Comparison of ENCODE assay signal across 21 cellular contexts in genomic region chr2:160303527-160303926, GRCh38.
A peak's percentile ranks its signal among the peaks of the same experiment; 100 is the strongest.
DNase-seq lines count a peak whose midpoint lies in the region; ATAC-seq and TF ChIP-seq lines count a peak whose summit lies in the region.
"Had no signal": no experiment of that assay in that cellular context is flagged by ENCODE, and none has a peak within 500 bp of the region (broad histone marks: within the 10 kb centered on the region; RNA-seq: fewer than 3 reads in every experiment).

No MANE protein-coding gene starts in this region.

- no peaks in the 10 kb centered on the region for H3K27me3 Mint-ChIP-seq in neural crest cell (ENCODE audit: low read depth)
- H3K27me3 Mint-ChIP-seq: B cell; CD4-positive, alpha-beta T cell had no signal

- 88% methylated on average over 3 of the region's 3 CpGs for WGBS in prostate gland

- H3K9me3 Mint-ChIP-seq in neural crest cell = no peaks in the 10 kb centered on the region
- H3K9me3 Mint-ChIP-seq in activated naive CD4-positive, alpha-beta T cell treated with anti-CD3 and anti-CD28 coated beads, Interleukin-2, amount 50 U/mL, for 72 hours = peaks cover 0 to 5% of the 10 kb centered on the region in 2 donors
- H3K9me3 Mint-ChIP-seq: CD4-positive, alpha-beta T cell; GM23338 had no signal

- intact Hi-C loops in Right ventricle myocardium superior (cut with DNase I) (no loop called here), cardiac septum (cut with DNase I) (no loop called here), left ventricle myocardium inferior (cut with micrococcal nuclease) (no loop called here), prostate gland (cut with DNase I) (no loop called here)

- H3K27me3 ChIP-seq in left ventricle myocardium inferior (ENCODE audit: low read depth) (no peaks in the 10 kb centered on the region), prostate gland (replicated peaks; ENCODE audit: insufficient read depth) (no peaks in the 10 kb centered on the region)
- H3K27me3 ChIP-seq: Peyer's patch had no signal

- ATAC-seq in Right ventricle myocardium superior (ENCODE audit: poor library complexity) (peak; percentile 55), HG02623 (IDR thresholded peaks at IDR 0.05; ENCODE audit: unreplicated experiment) (no peak)
- ATAC-seq in activated naive CD4-positive, alpha-beta T cell treated with anti-CD3 and anti-CD28 coated beads, Interleukin-2, amount 50 U/mL, for 72 hours = no peak
- ATAC-seq: GM12878, GM23338 had no signal

- H3K27ac ChIP-seq in left ventricle myocardium inferior (replicated peaks) (peak overlapping the region; percentile 69), prostate gland (no peak overlapping the region)
- H3K27ac ChIP-seq: 22Rv1, Peyer's patch, SK-N-MC had no signal

- peaks cover 24% of the 10 kb centered on the region for H3K36me3 Mint-ChIP-seq in neural crest cell (ENCODE audit: low read depth)
- peaks cover 15 to 36% of the 10 kb centered on the region in 2 donors for H3K36me3 Mint-ChIP-seq in activated naive CD4-positive, alpha-beta T cell treated with anti-CD3 and anti-CD28 coated beads, Interleukin-2, amount 50 U/mL, for 72 hours

- peaks cover 40% of the 10 kb centered on the region for H3K36me3 ChIP-seq in left ventricle myocardium inferior
- no peaks in the 10 kb centered on the region for H3K36me3 ChIP-seq in prostate gland

- TF ChIP-seq CTCF in left ventricle myocardium inferior (IDR thresholded peaks at IDR 0.05; ENCODE audit: borderline replicate concordance) = no peak
- no peak for TF ChIP-seq CTCF in neural crest cell (conservative IDR thresholded peaks at IDR 0.05)
- TF ChIP-seq CTCF in prostate gland (IDR thresholded peaks at IDR 0.05) = no peak

- TF ChIP-seq POLR2A in prostate gland (IDR thresholded peaks at IDR 0.05) = no peak

- H3K4me3 Mint-ChIP-seq in neural crest cell = no peak overlapping the region
- H3K4me3 Mint-ChIP-seq: B cell; CD4-positive, alpha-beta T cell; GM23338 had no signal

- peak overlapping the region; percentile 27 for H3K27ac Mint-ChIP-seq in neural crest cell (ENCODE audit: unreplicated experiment)
- H3K27ac Mint-ChIP-seq in activated naive CD4-positive, alpha-beta T cell treated with anti-CD3 and anti-CD28 coated beads, Interleukin-2, amount 50 U/mL, for 72 hours = no peak overlapping the region
- H3K27ac Mint-ChIP-seq: B cell; CD4-positive, alpha-beta T cell; GM23338 had no signal

- H3K4me3 ChIP-seq in left ventricle myocardium inferior = no peak overlapping the region
- no peak overlapping the region for H3K4me3 ChIP-seq in prostate gland
- H3K4me3 ChIP-seq: GM12878, GM23338, Peyer's patch, SK-N-MC had no signal

- H3K4me1 ChIP-seq in left ventricle myocardium inferior (peaks cover 96% of the 10 kb centered on the region), prostate gland (replicated peaks) (no peaks in the 10 kb centered on the region)
- H3K4me1 ChIP-seq: Peyer's patch had no signal

- no peaks in the 10 kb centered on the region for H3K9me3 ChIP-seq in left ventricle myocardium inferior (replicated peaks)
- H3K9me3 ChIP-seq in prostate gland = no peaks in the 10 kb centered on the region
- H3K9me3 ChIP-seq: Peyer's patch had no signal

- no peak for DNase-seq in Right ventricle myocardium superior
- DNase-seq in cardiac septum (ENCODE audit: low spot score) = no peak
- no peak for DNase-seq in left ventricle myocardium inferior
- no peak for DNase-seq in neural crest cell (ENCODE audit: low read depth, low spot score)
- DNase-seq in activated naive CD4-positive, alpha-beta T cell treated with anti-CD3 and anti-CD28 coated beads, Interleukin-2, amount 50 U/mL, for 72 hours (ENCODE audit: low spot score in 2 of 2) = no peak
- DNase-seq in activated naive CD4-positive, alpha-beta T cell (lab: John Stamatoyannopoulos, UW) = no peak
- DNase-seq in prostate gland (ENCODE audit: low spot score) = no peak
- DNase-seq: CD4-positive, alpha-beta T cell; HCEC 1CT; NCI-H1092 treated with DMSO at 0.1 percent for 48 hours; NCI-H146; NCI-H2081 treated with DMSO at 0.1 percent for 48 hours; NK-92 treated with Interleukin-12 subunit alpha and Interleukin-12 subunit beta, amount 100 ng/mL, for 24 hours; Peyer's patch; SHP77 had no signal

- peaks cover 6% of the 10 kb centered on the region for H3K4me1 Mint-ChIP-seq in neural crest cell
- H3K4me1 Mint-ChIP-seq: B cell had no signal
